ENCODE assay signal across 1 cellular context in genomic region chr7:148940702-148941597, GRCh38.
TF ChIP-seq lines count a peak whose summit lies in the region.

No MANE protein-coding gene starts in this region.

TF ChIP-seq in GM12878, 131 proteins besides CTCF, POLR2A, EP300 and RAD21 (continued from another document and continues in another):
- TF ChIP-seq, protein P1, sequence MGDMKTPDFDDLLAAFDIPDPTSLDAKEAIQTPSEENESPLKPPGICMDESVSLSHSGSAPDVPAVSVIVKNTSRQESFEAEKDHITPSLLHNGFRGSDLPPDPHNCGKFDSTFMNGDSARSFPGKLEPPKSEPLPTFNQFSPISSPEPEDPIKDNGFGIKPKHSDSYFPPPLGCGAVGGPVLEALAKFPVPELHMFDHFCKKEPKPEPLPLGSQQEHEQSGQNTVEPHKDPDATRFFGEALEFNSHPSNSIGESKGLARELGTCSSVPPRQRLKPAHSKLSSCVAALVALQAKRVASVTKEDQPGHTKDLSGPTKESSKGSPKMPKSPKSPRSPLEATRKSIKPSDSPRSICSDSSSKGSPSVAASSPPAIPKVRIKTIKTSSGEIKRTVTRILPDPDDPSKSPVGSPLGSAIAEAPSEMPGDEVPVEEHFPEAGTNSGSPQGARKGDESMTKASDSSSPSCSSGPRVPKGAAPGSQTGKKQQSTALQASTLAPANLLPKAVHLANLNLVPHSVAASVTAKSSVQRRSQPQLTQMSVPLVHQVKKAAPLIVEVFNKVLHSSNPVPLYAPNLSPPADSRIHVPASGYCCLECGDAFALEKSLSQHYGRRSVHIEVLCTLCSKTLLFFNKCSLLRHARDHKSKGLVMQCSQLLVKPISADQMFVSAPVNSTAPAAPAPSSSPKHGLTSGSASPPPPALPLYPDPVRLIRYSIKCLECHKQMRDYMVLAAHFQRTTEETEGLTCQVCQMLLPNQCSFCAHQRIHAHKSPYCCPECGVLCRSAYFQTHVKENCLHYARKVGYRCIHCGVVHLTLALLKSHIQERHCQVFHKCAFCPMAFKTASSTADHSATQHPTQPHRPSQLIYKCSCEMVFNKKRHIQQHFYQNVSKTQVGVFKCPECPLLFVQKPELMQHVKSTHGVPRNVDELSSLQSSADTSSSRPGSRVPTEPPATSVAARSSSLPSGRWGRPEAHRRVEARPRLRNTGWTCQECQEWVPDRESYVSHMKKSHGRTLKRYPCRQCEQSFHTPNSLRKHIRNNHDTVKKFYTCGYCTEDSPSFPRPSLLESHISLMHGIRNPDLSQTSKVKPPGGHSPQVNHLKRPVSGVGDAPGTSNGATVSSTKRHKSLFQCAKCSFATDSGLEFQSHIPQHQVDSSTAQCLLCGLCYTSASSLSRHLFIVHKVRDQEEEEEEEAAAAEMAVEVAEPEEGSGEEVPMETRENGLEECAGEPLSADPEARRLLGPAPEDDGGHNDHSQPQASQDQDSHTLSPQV (IDR thresholded peaks at IDR 0.05): no peak
- no peak for TF ChIP-seq SUZ12 (IDR thresholded peaks at IDR 0.05; ENCODE audit: unreplicated experiment)
- TF ChIP-seq POLR2AphosphoS2 (IDR thresholded peaks at IDR 0.05; ENCODE audit: low read depth, low read length): no peak
- peak; percentile 82 for TF ChIP-seq BACH1 (IDR thresholded peaks at IDR 0.05; ENCODE audit: borderline replicate concordance)
- TF ChIP-seq NBN (IDR thresholded peaks at IDR 0.05): peak; percentile 71
- peak; percentile 60; the same call in 1 of the 2 replicates for TF ChIP-seq SIN3A (IDR thresholded peaks at IDR 0.05; ENCODE audit: low read depth, low read length)
- TF ChIP-seq CHD1 (IDR thresholded peaks at IDR 0.05; ENCODE audit: low read depth, low read length): 0 out of 2 replicates have a peak, but pooled peaks have one; percentile 33
- TF ChIP-seq MXI1 (IDR thresholded peaks at IDR 0.05; ENCODE audit: low read depth, low read length): peak; percentile 98
- 0 out of 2 replicates have a peak, but pooled peaks have one; percentile 35 for TF ChIP-seq REST (IDR thresholded peaks at IDR 0.05; ENCODE audit: low read depth, low read length)
- no peak for TF ChIP-seq RB1 (IDR thresholded peaks at IDR 0.05; ENCODE audit: borderline replicate concordance)
- 0 out of 2 replicates have a peak, but pooled peaks have one; percentile 33 for TF ChIP-seq FOXM1 (IDR thresholded peaks at IDR 0.05; ENCODE audit: low read depth, low read length)
- peak; percentile 74 for TF ChIP-seq PML (IDR thresholded peaks at IDR 0.05; ENCODE audit: low read length)
- TF ChIP-seq PRDM15 (CRISPR knock-in tag; IDR thresholded peaks at IDR 0.05): no peak
- no peak for TF ChIP-seq CUX1 (IDR thresholded peaks at IDR 0.05; ENCODE audit: insufficient replicate concordance, low read depth, low read length)
- TF ChIP-seq, protein P2, sequence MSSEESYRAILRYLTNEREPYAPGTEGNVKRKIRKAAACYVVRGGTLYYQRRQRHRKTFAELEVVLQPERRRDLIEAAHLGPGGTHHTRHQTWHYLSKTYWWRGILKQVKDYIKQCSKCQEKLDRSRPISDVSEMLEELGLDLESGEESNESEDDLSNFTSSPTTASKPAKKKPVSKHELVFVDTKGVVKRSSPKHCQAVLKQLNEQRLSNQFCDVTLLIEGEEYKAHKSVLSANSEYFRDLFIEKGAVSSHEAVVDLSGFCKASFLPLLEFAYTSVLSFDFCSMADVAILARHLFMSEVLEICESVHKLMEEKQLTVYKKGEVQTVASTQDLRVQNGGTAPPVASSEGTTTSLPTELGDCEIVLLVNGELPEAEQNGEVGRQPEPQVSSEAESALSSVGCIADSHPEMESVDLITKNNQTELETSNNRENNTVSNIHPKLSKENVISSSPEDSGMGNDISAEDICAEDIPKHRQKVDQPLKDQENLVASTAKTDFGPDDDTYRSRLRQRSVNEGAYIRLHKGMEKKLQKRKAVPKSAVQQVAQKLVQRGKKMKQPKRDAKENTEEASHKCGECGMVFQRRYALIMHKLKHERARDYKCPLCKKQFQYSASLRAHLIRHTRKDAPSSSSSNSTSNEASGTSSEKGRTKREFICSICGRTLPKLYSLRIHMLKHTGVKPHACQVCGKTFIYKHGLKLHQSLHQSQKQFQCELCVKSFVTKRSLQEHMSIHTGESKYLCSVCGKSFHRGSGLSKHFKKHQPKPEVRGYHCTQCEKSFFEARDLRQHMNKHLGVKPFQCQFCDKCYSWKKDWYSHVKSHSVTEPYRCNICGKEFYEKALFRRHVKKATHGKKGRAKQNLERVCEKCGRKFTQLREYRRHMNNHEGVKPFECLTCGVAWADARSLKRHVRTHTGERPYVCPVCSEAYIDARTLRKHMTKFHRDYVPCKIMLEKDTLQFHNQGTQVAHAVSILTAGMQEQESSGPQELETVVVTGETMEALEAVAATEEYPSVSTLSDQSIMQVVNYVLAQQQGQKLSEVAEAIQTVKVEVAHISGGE (CRISPR knock-in tag; IDR thresholded peaks at IDR 0.05): no peak
- TF ChIP-seq ZNF207 (IDR thresholded peaks at IDR 0.05; ENCODE audit: borderline replicate concordance): no peak
- TF ChIP-seq CHD2 (IDR thresholded peaks at IDR 0.05; ENCODE audit: borderline replicate concordance, low read depth, low read length): no peak
- TF ChIP-seq GABPA (IDR thresholded peaks at IDR 0.05; ENCODE audit: low read depth): no peak; the same call in 1 of the 2 replicates
- TF ChIP-seq, protein P3, sequence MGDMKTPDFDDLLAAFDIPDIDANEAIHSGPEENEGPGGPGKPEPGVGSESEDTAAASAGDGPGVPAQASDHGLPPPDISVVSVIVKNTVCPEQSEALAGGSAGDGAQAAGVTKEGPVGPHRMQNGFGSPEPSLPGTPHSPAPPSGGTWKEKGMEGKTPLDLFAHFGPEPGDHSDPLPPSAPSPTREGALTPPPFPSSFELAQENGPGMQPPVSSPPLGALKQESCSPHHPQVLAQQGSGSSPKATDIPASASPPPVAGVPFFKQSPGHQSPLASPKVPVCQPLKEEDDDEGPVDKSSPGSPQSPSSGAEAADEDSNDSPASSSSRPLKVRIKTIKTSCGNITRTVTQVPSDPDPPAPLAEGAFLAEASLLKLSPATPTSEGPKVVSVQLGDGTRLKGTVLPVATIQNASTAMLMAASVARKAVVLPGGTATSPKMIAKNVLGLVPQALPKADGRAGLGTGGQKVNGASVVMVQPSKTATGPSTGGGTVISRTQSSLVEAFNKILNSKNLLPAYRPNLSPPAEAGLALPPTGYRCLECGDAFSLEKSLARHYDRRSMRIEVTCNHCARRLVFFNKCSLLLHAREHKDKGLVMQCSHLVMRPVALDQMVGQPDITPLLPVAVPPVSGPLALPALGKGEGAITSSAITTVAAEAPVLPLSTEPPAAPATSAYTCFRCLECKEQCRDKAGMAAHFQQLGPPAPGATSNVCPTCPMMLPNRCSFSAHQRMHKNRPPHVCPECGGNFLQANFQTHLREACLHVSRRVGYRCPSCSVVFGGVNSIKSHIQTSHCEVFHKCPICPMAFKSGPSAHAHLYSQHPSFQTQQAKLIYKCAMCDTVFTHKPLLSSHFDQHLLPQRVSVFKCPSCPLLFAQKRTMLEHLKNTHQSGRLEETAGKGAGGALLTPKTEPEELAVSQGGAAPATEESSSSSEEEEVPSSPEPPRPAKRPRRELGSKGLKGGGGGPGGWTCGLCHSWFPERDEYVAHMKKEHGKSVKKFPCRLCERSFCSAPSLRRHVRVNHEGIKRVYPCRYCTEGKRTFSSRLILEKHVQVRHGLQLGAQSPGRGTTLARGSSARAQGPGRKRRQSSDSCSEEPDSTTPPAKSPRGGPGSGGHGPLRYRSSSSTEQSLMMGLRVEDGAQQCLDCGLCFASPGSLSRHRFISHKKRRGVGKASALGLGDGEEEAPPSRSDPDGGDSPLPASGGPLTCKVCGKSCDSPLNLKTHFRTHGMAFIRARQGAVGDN (IDR thresholded peaks at IDR 0.05): peak; percentile 90
- TF ChIP-seq, protein P4, sequence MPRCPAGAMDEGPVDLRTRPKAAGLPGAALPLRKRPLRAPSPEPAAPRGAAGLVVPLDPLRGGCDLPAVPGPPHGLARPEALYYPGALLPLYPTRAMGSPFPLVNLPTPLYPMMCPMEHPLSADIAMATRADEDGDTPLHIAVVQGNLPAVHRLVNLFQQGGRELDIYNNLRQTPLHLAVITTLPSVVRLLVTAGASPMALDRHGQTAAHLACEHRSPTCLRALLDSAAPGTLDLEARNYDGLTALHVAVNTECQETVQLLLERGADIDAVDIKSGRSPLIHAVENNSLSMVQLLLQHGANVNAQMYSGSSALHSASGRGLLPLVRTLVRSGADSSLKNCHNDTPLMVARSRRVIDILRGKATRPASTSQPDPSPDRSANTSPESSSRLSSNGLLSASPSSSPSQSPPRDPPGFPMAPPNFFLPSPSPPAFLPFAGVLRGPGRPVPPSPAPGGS (IDR thresholded peaks at IDR 0.05; ENCODE audit: borderline replicate concordance, insufficient read depth, low read depth, low read length, poor library complexity, severe bottlenecking): no peak
- no peak for TF ChIP-seq HDAC6 (IDR thresholded peaks at IDR 0.05; ENCODE audit: unreplicated experiment)
- TF ChIP-seq NR2C2 (IDR thresholded peaks at IDR 0.05; ENCODE audit: borderline replicate concordance, control insufficient read depth, insufficient read length, low read depth): no peak
